Comparison of ENCODE assay signal across 9 cellular contexts in genomic region chr16:24731722-24732419, GRCh38. TPM values are rescaled to one million over a fixed set of nuclear protein-coding genes. Genes with fewer than 3 reads are reported as not detected.
DNase-seq lines count a peak whose midpoint lies in the region; ATAC-seq and TF ChIP-seq lines count a peak whose summit lies in the region.
"Had no signal": no experiment of that assay in that cellular context is flagged by ENCODE, and none has a peak within 500 bp of the region (broad histone marks: within the 10 kb centered on the region; RNA-seq: fewer than 3 reads in every experiment).

No MANE protein-coding gene starts in this region.

- peak overlapping the region; percentile 98 for H3K4me3 ChIP-seq in ACC112 (ENCODE audit: low read depth, low read length)
- H3K4me3 ChIP-seq in Loucy (ENCODE audit: low read length, poor library complexity, severe bottlenecking): peak overlapping the region; percentile 94
- peak overlapping the region; percentile 96 for H3K4me3 ChIP-seq in endodermal cell (ENCODE audit: low read length)

- peaks cover 64% of the 10 kb centered on the region for H4K20me1 ChIP-seq in Loucy (ENCODE audit: insufficient read depth, low read length, poor library complexity, severe bottlenecking)

- no peaks in the 10 kb centered on the region for H3K9me3 Mint-ChIP-seq in endodermal cell

- H3K4me3 Mint-ChIP-seq in endodermal cell: peak overlapping the region; percentile 92

- 81 to 83% methylated on average over 5 to 8 of the region's 8 CpGs for whole genome bisulfite sequencing in endodermal cell (ENCODE audit: insufficient coverage in 1 of 2, insufficient read length in 1 of 2), 2 experiments

- H3K27me3 ChIP-seq in ACC112 (ENCODE audit: insufficient read depth, low read length) (no peaks in the 10 kb centered on the region), Loucy (ENCODE audit: insufficient read depth, low read length, poor library complexity, severe bottlenecking) (no peaks in the 10 kb centered on the region), endodermal cell (ENCODE audit: control insufficient read depth, insufficient read depth, low read length, poor library complexity, severe bottlenecking) (no peaks in the 10 kb centered on the region)

- H3K9ac ChIP-seq in Loucy (ENCODE audit: low read depth, low read length, poor library complexity, severe bottlenecking): peak overlapping the region; percentile 82
- H3K9ac ChIP-seq in endodermal cell (ENCODE audit: extremely low read depth, low read length, poor library complexity, severe bottlenecking): no peak overlapping the region

- DNase-seq in endodermal cell (no peak), myocyte (ENCODE audit: low read depth) (peak; percentile 21), NCI-H82 treated with DMSO at 0.1 percent for 48 hours (lab: John Stamatoyannopoulos, UW; ENCODE audit: unreplicated experiment) (no peak), sciatic nerve (ENCODE audit: low spot score) (no peak), pons (ENCODE audit: low spot score) (no peak)
- DNase-seq: cerebellar nuclear complex had no signal

- H3K79me2 ChIP-seq in ACC112 (ENCODE audit: control insufficient read depth, insufficient read depth, low read length, unreplicated experiment) (peaks cover 76% of the 10 kb centered on the region), Loucy (ENCODE audit: insufficient read depth, low read length) (peaks cover 77% of the 10 kb centered on the region)

- intact Hi-C loops in sciatic nerve (cut with DNase I): no loop called here

- H3K27me3 Mint-ChIP-seq in endodermal cell (ENCODE audit: insufficient read depth): no peaks in the 10 kb centered on the region

- H3K9me3 ChIP-seq in Loucy (ENCODE audit: insufficient read depth, low read depth, low read length) (no peaks in the 10 kb centered on the region), endodermal cell (ENCODE audit: control insufficient read depth, low read length) (no peaks in the 10 kb centered on the region)

- peaks cover 25% of the 10 kb centered on the region for H3K4me1 Mint-ChIP-seq in endodermal cell

- peaks cover 24% of the 10 kb centered on the region for H3K36me3 Mint-ChIP-seq in endodermal cell (ENCODE audit: low read depth)

- no peaks in the 10 kb centered on the region for H3F3A ChIP-seq in Loucy (ENCODE audit: low read depth)

- H3K27ac ChIP-seq in ACC112 (ENCODE audit: low read depth, low read length): no peak overlapping the region
- no peak overlapping the region for H3K27ac ChIP-seq in endodermal cell (ENCODE audit: low read depth, low read length)

- H2AFZ ChIP-seq in ACC112 (ENCODE audit: low read length, unreplicated experiment): no peak overlapping the region
- H2AFZ ChIP-seq in Loucy (ENCODE audit: low read length): no peak overlapping the region

- no peak for ATAC-seq in sciatic nerve
- no peak for ATAC-seq in HG02642 (IDR thresholded peaks at IDR 0.05; ENCODE audit: poor library complexity, unreplicated experiment)

- peaks cover 25% of the 10 kb centered on the region for H3K36me3 ChIP-seq in ACC112 (ENCODE audit: insufficient read depth, low read length)
- peaks cover 4% of the 10 kb centered on the region; the same call in 1 of the 2 replicates for H3K36me3 ChIP-seq in Loucy (ENCODE audit: insufficient read depth, low read length)
- peaks cover 46% of the 10 kb centered on the region for H3K36me3 ChIP-seq in endodermal cell (ENCODE audit: control insufficient read depth, insufficient read depth, low read length)

- H3K27ac Mint-ChIP-seq in endodermal cell: peak overlapping the region; percentile 41

- H3K9me2 ChIP-seq in Loucy (replicated peaks; ENCODE audit: low read depth, low read length): no peaks in the 10 kb centered on the region

- peak overlapping the region; percentile 82 for H3K4me2 ChIP-seq in Loucy (ENCODE audit: low read depth, low read length, poor library complexity, severe bottlenecking)

- TF ChIP-seq CTCF in Loucy (conservative IDR thresholded peaks at IDR 0.05; ENCODE audit: low read length) (no peak), endodermal cell (conservative IDR thresholded peaks at IDR 0.05) (no peak)

- H3K4me1 ChIP-seq in ACC112 (ENCODE audit: control insufficient read depth, insufficient read depth, low read length, unreplicated experiment) (peaks cover 63% of the 10 kb centered on the region), Loucy (ENCODE audit: insufficient read depth, low read length, poor library complexity, severe bottlenecking) (peaks cover 60% of the 10 kb centered on the region), endodermal cell (ENCODE audit: control insufficient read depth, insufficient read depth, low read length) (peaks cover 6% of the 10 kb centered on the region)

RNA-seq across cellular contexts. Expression of gene TNRC6A, which starts 2.4 kb away (rescaled TPM):
- total RNA-seq in endodermal cell: 10 to 100 TPM; 81.5 to 84.7 TPM
- 48.8 TPM for polyA plus RNA-seq in endodermal cell (2013, experiment 1 of 2)
- 54.2 TPM for polyA plus RNA-seq in endodermal cell (2013, experiment 2 of 2)
- total RNA-seq in myocyte: 15.0 and 18.0 TPM in 2 replicates
- 16.6 TPM for polyA plus RNA-seq in myocyte (2012)
- total RNA-seq in sciatic nerve: 91.9 TPM
